27 cellular contexts compared by ENCODE assay signal in the genomic region with DNA sequence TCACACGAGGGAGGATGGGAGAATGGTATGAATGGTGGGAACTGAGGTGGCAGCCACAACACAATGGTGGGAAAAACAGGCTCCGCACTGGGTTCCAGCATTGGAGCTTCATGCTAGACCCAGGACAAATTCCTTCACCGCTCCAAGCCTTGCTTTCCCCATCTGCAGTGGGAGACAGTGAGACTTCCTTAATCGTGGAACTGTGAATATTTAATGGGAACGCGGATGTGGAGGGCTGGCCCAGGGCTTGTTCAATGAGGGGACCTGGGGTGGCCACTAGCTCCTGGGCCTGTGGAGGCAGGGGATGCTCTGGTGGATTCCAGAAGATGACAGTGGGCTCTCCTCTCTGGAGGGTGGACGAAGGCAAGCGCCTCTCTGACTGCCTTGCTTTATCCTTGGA.
DNase-seq lines count a peak whose midpoint lies in the region; ATAC-seq, FAIRE-seq and TF ChIP-seq lines count a peak whose summit lies in the region.
"Had no signal": no experiment of that assay in that cellular context is flagged by ENCODE, and none has a peak within 500 bp of the region (broad histone marks: within the 10 kb centered on the region; RNA-seq: fewer than 3 reads in every experiment).

No MANE protein-coding gene starts in this region.

- no peak for ATAC-seq in WTC11
- ATAC-seq in stimulated activated effector memory CD8-positive, alpha-beta T cell treated with anti-CD3 and anti-CD28 coated beads, Interleukin-12 subunit alpha, Interleukin-12 subunit beta, amount 100 ng/mL, for 72 hours, result no peak

- TF ChIP-seq CTCF in WTC11 (IDR thresholded peaks at IDR 0.05), result no peak
- no peak for TF ChIP-seq CTCF in esophagus muscularis mucosa (IDR thresholded peaks at IDR 0.05)

- no peak for FAIRE-seq in small intestine (lab: Jason Lieb, UNC)
- FAIRE-seq: A204.1, GM12891, GM19239 had no signal

- no peak overlapping the region for H2BK5ac ChIP-seq in neuronal stem cell (ENCODE audit: low read length)

- H3K27me3 Mint-ChIP-seq in WTC11 (ENCODE audit: low read depth), result no peaks in the 10 kb centered on the region; the same call in 1 of the 2 replicates

- H3K36me3 ChIP-seq in esophagus muscularis mucosa (peaks cover 0 to 10% (median 0%) of the 10 kb centered on the region in 4 donors), neuronal stem cell (replicated peaks in 1 of 2; ENCODE audit: control insufficient read depth in 2 of 2, insufficient read depth in 2 of 2, low read length in 2 of 2) (no peaks in the 10 kb centered on the region), small intestine (ENCODE audit: control insufficient read depth in 2 of 2, insufficient read depth in 2 of 2, low read length in 2 of 2) (no peaks in the 10 kb centered on the region)
- H3K36me3 ChIP-seq: BE2C, BLaER1 had no signal

- H3K4me3 ChIP-seq in esophagus muscularis mucosa (no peak overlapping the region), neuronal stem cell (ENCODE audit: low read length in 2 of 2) (no peak overlapping the region), small intestine (ENCODE audit: low read depth in 1 of 2, low read length in 2 of 2) (no peak overlapping the region)
- H3K4me3 ChIP-seq: BLaER1 had no signal

- peaks cover 10% of the 10 kb centered on the region for H3K4me1 Mint-ChIP-seq in WTC11
- H3K4me1 Mint-ChIP-seq in stimulated activated effector memory CD8-positive, alpha-beta T cell treated with anti-CD3 and anti-CD28 coated beads, Interleukin-12 subunit alpha, Interleukin-12 subunit beta, amount 100 ng/mL, for 72 hours, result no peaks in the 10 kb centered on the region
- H3K4me1 Mint-ChIP-seq: CD14-positive monocyte; CD4-positive, alpha-beta memory T cell; CD4-positive, CD25-positive, alpha-beta regulatory T cell; CD8-positive, alpha-beta memory T cell had no signal

- TF ChIP-seq POLR2A in esophagus muscularis mucosa (IDR thresholded peaks at IDR 0.05; ENCODE audit: low read depth), result no peak

- H3K4me2 ChIP-seq in neuronal stem cell (ENCODE audit: insufficient read depth, low read length, poor library complexity, severe bottlenecking), result no peak overlapping the region
- H3K4me2 ChIP-seq: BLaER1 had no signal

- H3K4me1 ChIP-seq in esophagus muscularis mucosa (peaks cover 15 to 89% (median 70%) of the 10 kb centered on the region in 4 donors), neuronal stem cell (ENCODE audit: control insufficient read depth in 2 of 2, insufficient read depth in 1 of 2, low read depth in 1 of 2, low read length in 2 of 2) (peaks cover 0 to 2% of the 10 kb centered on the region in 2 donors), small intestine (ENCODE audit: control insufficient read depth in 2 of 2, insufficient read depth in 1 of 2, low read depth in 1 of 2, low read length in 1 of 2) (no peaks in the 10 kb centered on the region)
- H3K4me1 ChIP-seq: BE2C, BLaER1 had no signal

- DNase-seq in WTC11 (ENCODE audit: low spot score), result no peak
- no peak for DNase-seq in esophagus muscularis mucosa (ENCODE audit: extremely low spot score)
- DNase-seq in neuronal stem cell (ENCODE audit: low spot score), result no peak
- DNase-seq in posterior vena cava (ENCODE audit: low spot score), result peak; percentile 29
- no peak for DNase-seq in cardiac septum (ENCODE audit: low spot score)
- no peak for DNase-seq in GM03348 (ENCODE audit: low spot score)
- no peak for DNase-seq in stimulated activated effector memory CD8-positive, alpha-beta T cell treated with anti-CD3 and anti-CD28 coated beads, Interleukin-12 subunit alpha, Interleukin-12 subunit beta, amount 100 ng/mL, for 72 hours (ENCODE audit: low spot score in 2 of 2)
- DNase-seq in small intestine, result no peak
- DNase-seq: 8988T; BE2C; C1 segment of cervical spinal cord; CD4-positive, alpha-beta memory T cell; CD4-positive, CD25-positive, alpha-beta regulatory T cell; CD8-positive, alpha-beta memory T cell; COR-L47; DMS 273 treated with DMSO at 0.1 percent for 48 hours; DMS153; DMS53; DMS79; DND-41; EL; GDM1 had no signal

- no peak for TF ChIP-seq EP300 in esophagus muscularis mucosa (IDR thresholded peaks at IDR 0.05)

- no peak overlapping the region for H2BK120ac ChIP-seq in neuronal stem cell (ENCODE audit: low read depth, low read length)

- H4K91ac ChIP-seq in neuronal stem cell (ENCODE audit: low read depth, low read length, poor library complexity), result no peak overlapping the region

- H3K36me3 Mint-ChIP-seq in WTC11, result no peaks in the 10 kb centered on the region
- no peaks in the 10 kb centered on the region for H3K36me3 Mint-ChIP-seq in stimulated activated effector memory CD8-positive, alpha-beta T cell treated with anti-CD3 and anti-CD28 coated beads, Interleukin-12 subunit alpha, Interleukin-12 subunit beta, amount 100 ng/mL, for 72 hours
- H3K36me3 Mint-ChIP-seq: CD14-positive monocyte; CD4-positive, alpha-beta memory T cell; CD4-positive, CD25-positive, alpha-beta regulatory T cell; CD8-positive, alpha-beta memory T cell had no signal

- no peak overlapping the region for H4K8ac ChIP-seq in neuronal stem cell (ENCODE audit: low read depth, low read length)

- no peaks in the 10 kb centered on the region for H3K27me3 ChIP-seq in esophagus muscularis mucosa
- H3K27me3 ChIP-seq in neuronal stem cell (ENCODE audit: control insufficient read depth in 3 of 3, insufficient read depth in 3 of 3, low read depth in 1 of 3, low read length in 3 of 3), result peaks cover 0 to 5% (median 0%) of the 10 kb centered on the region in 3 experiments
- H3K27me3 ChIP-seq in small intestine (ENCODE audit: control insufficient read depth in 2 of 2, insufficient read depth in 2 of 2, low read length in 2 of 2), result peaks cover 0 to 3% of the 10 kb centered on the region in 2 donors
- H3K27me3 ChIP-seq: BE2C, BLaER1 had no signal

- CTCF ChIA-PET in WTC11 (lab: Charles Lee), result interaction anchor here (1.9 kb wide), 1 partner anchor 8 kb away, joined by 6 read pairs; no protein-coding TSS in a partner anchor

- no peak overlapping the region for H3K14ac ChIP-seq in neuronal stem cell (ENCODE audit: low read length)

- 93% methylated on average over 8 of the region's 8 CpGs for WGBS in esophagus muscularis mucosa
- no CpG with 5 or more reads among the region's 8 CpGs for WGBS in neuronal stem cell (ENCODE audit: extremely low coverage in 2 of 2, insufficient read length in 2 of 2, insufficient replicate concordance in 1 of 2), 2 donors
- 86 to 88% (median 87%) methylated on average over 8 of the region's 8 CpGs for WGBS in small intestine, 3 donors

- H3K23ac ChIP-seq in neuronal stem cell (ENCODE audit: low read depth, low read length, poor library complexity), result no peak overlapping the region

- H3K27ac Mint-ChIP-seq in WTC11, result peak overlapping the region; percentile 80; the same call in 1 of the 2 replicates
- H3K27ac Mint-ChIP-seq in stimulated activated effector memory CD8-positive, alpha-beta T cell treated with anti-CD3 and anti-CD28 coated beads, Interleukin-12 subunit alpha, Interleukin-12 subunit beta, amount 100 ng/mL, for 72 hours, result no peak overlapping the region
- H3K27ac Mint-ChIP-seq: CD14-positive monocyte; CD4-positive, alpha-beta memory T cell; CD8-positive, alpha-beta memory T cell had no signal

- H3K9me3 ChIP-seq in esophagus muscularis mucosa (no peaks in the 10 kb centered on the region), neuronal stem cell (replicated peaks in 1 of 2; ENCODE audit: control insufficient read depth in 2 of 2, insufficient read depth in 1 of 2, low read depth in 1 of 2, low read length in 2 of 2) (peaks cover 0 to 1% of the 10 kb centered on the region in 2 donors), small intestine (ENCODE audit: control insufficient read depth, low read depth) (no peaks in the 10 kb centered on the region)
- H3K9me3 ChIP-seq: BE2C, BLaER1 had no signal

- H2AFZ ChIP-seq in neuronal stem cell (ENCODE audit: low read length), result no peak overlapping the region

- POLR2A ChIA-PET in WTC11 (lab: Charles Lee), result no interaction called here

- no peak overlapping the region for H3K9ac ChIP-seq in neuronal stem cell (ENCODE audit: low read depth, low read length, poor library complexity)
- H3K9ac ChIP-seq: BLaER1 had no signal

- H3K27ac ChIP-seq in esophagus muscularis mucosa (replicated peaks in 1 of 4) (peak overlapping the region in 3 of 4 donors; percentile 79 to 91 (median 83)), neuronal stem cell (replicated peaks; ENCODE audit: low read length) (no peak overlapping the region), small intestine (ENCODE audit: low read depth in 1 of 2, low read length in 1 of 2) (no peak overlapping the region)
- H3K27ac ChIP-seq: BLaER1 had no signal

- no peak overlapping the region for H3K4ac ChIP-seq in neuronal stem cell (ENCODE audit: low read length)

- H3K18ac ChIP-seq in neuronal stem cell (ENCODE audit: low read length), result no peak overlapping the region

- H2AK5ac ChIP-seq in neuronal stem cell (ENCODE audit: low read depth, low read length), result peak overlapping the region; percentile 25

- H3K79me1 ChIP-seq in neuronal stem cell (ENCODE audit: low read depth, low read length), result no peaks in the 10 kb centered on the region

- H2BK15ac ChIP-seq in neuronal stem cell (ENCODE audit: low read length), result no peak overlapping the region

- H3K4me3 Mint-ChIP-seq in WTC11, result no peak overlapping the region
- H3K4me3 Mint-ChIP-seq in stimulated activated effector memory CD8-positive, alpha-beta T cell treated with anti-CD3 and anti-CD28 coated beads, Interleukin-12 subunit alpha, Interleukin-12 subunit beta, amount 100 ng/mL, for 72 hours, result no peak overlapping the region
- H3K4me3 Mint-ChIP-seq: CD14-positive monocyte; CD4-positive, alpha-beta memory T cell; CD4-positive, CD25-positive, alpha-beta regulatory T cell had no signal

- H3K9me3 Mint-ChIP-seq in WTC11, result no peaks in the 10 kb centered on the region
- no peaks in the 10 kb centered on the region for H3K9me3 Mint-ChIP-seq in stimulated activated effector memory CD8-positive, alpha-beta T cell treated with anti-CD3 and anti-CD28 coated beads, Interleukin-12 subunit alpha, Interleukin-12 subunit beta, amount 100 ng/mL, for 72 hours
- H3K9me3 Mint-ChIP-seq: CD14-positive monocyte; CD4-positive, alpha-beta memory T cell; CD4-positive, CD25-positive, alpha-beta regulatory T cell; CD8-positive, alpha-beta memory T cell had no signal

- intact Hi-C loops in esophagus muscularis mucosa (cut with DNase I) (no loop called here), posterior vena cava (cut with DNase I) (no loop called here), cardiac septum (cut with DNase I) (no loop called here)

- H2BK12ac ChIP-seq in neuronal stem cell (ENCODE audit: low read length), result no peak overlapping the region

TF ChIP-seq in WTC11, 78 proteins besides CTCF, POLR2A, EP300 and RAD21:
- TF ChIP-seq ZNF121 (CRISPR knock-in tag; IDR thresholded peaks at IDR 0.05), result no peak
- TF ChIP-seq GRHL2 (CRISPR knock-in tag; IDR thresholded peaks at IDR 0.05; ENCODE audit: insufficient replicate concordance, severe bottlenecking), result no peak

Comparison
In these comparisons a context has a peak if more than half of its experiments do, and no peak if none do; other contexts are left out.
1. H3K27ac ChIP-seq: peak in esophagus muscularis mucosa (3 of 4); none in neuronal stem cell (single experiment) and small intestine (0 of 2).